ENCODE assay signal across 23 cellular contexts in the genomic region with DNA sequence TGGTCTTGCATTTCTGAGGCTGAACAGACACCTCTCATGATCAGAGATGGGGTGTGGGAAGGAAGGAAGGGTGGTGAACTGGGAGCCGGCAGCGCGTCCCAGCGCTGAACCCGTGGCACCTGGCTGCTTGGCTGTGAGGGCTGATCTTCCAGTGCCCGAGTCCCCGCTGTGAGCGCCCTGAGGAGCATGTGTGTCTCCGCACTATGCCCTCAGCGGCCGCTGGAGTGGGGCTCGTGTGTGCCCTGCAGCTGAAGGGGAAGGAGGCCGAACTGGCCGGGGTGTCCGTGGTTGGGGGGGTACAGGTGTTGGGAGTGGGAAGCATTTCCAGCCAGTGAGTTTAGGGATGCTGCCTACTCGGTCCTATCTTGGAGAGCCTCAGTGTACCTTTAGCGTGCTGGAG.
"Had no signal": no experiment of that assay in that cellular context is flagged by ENCODE, and none has a peak within 500 bp of the region (broad histone marks: within the 10 kb centered on the region; RNA-seq: fewer than 3 reads in every experiment).

No MANE protein-coding gene starts in this region.

- H3K9me3 ChIP-seq: Peyer's patch, SJCRH30 had no signal

- DNase-seq: activated CD4-positive, alpha-beta T cell treated with anti-CD3 and anti-CD28 coated beads for 1 hour; activated CD4-positive, alpha-beta T cell treated with anti-CD3 and anti-CD28 coated beads, Interleukin-2, amount 10 ng/mL, durations not matched to agents 24 days and 14 days; activated CD4-positive, alpha-beta T cell treated with anti-CD3 and anti-CD28 coated beads, Interleukin-2, amount 50 U/mL, for 48 hours; activated CD8-positive, alpha-beta memory T cell treated with anti-CD3 and anti-CD28 coated beads, Interleukin-2, amount 10 ng/mL, durations not matched to agents 7 days and 5 days; activated gamma-delta T cell; activated naive CD4-positive, alpha-beta T cell treated with anti-CD3 and anti-CD28 coated beads, Interleukin-2, amount 10 ng/mL, durations not matched to agents 7 days and 5 days; activated naive CD8-positive, alpha-beta T cell treated with anti-CD3 and anti-CD28 coated beads for 36 hours; activated T-cell treated with anti-CD3 and anti-CD28 coated beads, Interleukin-2, amount 50 U/mL, for 24 hours; brain microvascular endothelial cell; Karpas-422; MM.1S; NCI-H1105; NCI-H1436; Peyer's patch; Right ventricle myocardium superior; SJCRH30; T-helper 9 cell had no signal

- H3K4me3 ChIP-seq: cardiac muscle cell, Peyer's patch, SJCRH30 had no signal

- H3K4me1 ChIP-seq: SJCRH30 had no signal

- H3K27me3 ChIP-seq: brain microvascular endothelial cell, cardiac muscle cell, Peyer's patch, SJCRH30 had no signal

- H3K36me3 ChIP-seq: brain microvascular endothelial cell, cardiac muscle cell, Peyer's patch, SJCRH30 had no signal

- H3K27me3 Mint-ChIP-seq: activated CD4-positive, alpha-beta T cell treated with anti-CD3 and anti-CD28 coated beads, Interleukin-2, amount 10 ng/mL, durations not matched to agents 24 days and 14 days; activated naive CD4-positive, alpha-beta T cell treated with anti-CD3 and anti-CD28 coated beads, Interleukin-2, amount 10 ng/mL, durations not matched to agents 7 days and 5 days; activated naive CD8-positive, alpha-beta T cell treated with anti-CD3 and anti-CD28 coated beads for 36 hours; activated T-cell treated with anti-CD3 and anti-CD28 coated beads, Interleukin-2, amount 50 U/mL, for 24 hours had no signal

- H3K27ac ChIP-seq: brain microvascular endothelial cell, cardiac muscle cell, Peyer's patch, RWPE1, SJCRH30 had no signal

- ATAC-seq: activated CD8-positive, alpha-beta memory T cell treated with anti-CD3 and anti-CD28 coated beads, Interleukin-2, amount 10 ng/mL, durations not matched to agents 7 days and 5 days; SK-N-SH treated with all-trans-retinoic acid at 6 μM for 48 hours; WTC11 had no signal

- H3K4me3 Mint-ChIP-seq: activated CD4-positive, alpha-beta T cell treated with anti-CD3 and anti-CD28 coated beads, Interleukin-2, amount 10 ng/mL, durations not matched to agents 24 days and 14 days; activated CD8-positive, alpha-beta memory T cell treated with anti-CD3 and anti-CD28 coated beads, Interleukin-2, amount 10 ng/mL, durations not matched to agents 7 days and 5 days; activated naive CD4-positive, alpha-beta T cell treated with anti-CD3 and anti-CD28 coated beads, Interleukin-2, amount 10 ng/mL, durations not matched to agents 7 days and 5 days; activated naive CD8-positive, alpha-beta T cell treated with anti-CD3 and anti-CD28 coated beads for 36 hours; activated T-cell treated with anti-CD3 and anti-CD28 coated beads, Interleukin-2, amount 50 U/mL, for 24 hours; activated T-helper 1 cell treated with anti-CD3 and anti-CD28 coated beads, Interleukin-12 subunit alpha, Interleukin-12 subunit beta, Interleukin-2, Interleukin-4 antibody, amounts not matched to agents 30 ng/mL and 10 ng/mL and 1 ng/mL, durations not matched to agents 14 hours and 24 hours and 36 hours; T-helper 1 cell treated with Interleukin-12 subunit alpha and Interleukin-12 subunit beta and Interleukin-4 antibody, amounts not matched to agents 30 μg/mL and 1 μg/mL, for 36 hours; WTC11 had no signal

- H3K36me3 Mint-ChIP-seq: WTC11 had no signal

- H3K27ac Mint-ChIP-seq: activated CD4-positive, alpha-beta T cell treated with anti-CD3 and anti-CD28 coated beads, Interleukin-2, amount 10 ng/mL, durations not matched to agents 24 days and 14 days; activated CD8-positive, alpha-beta memory T cell treated with anti-CD3 and anti-CD28 coated beads, Interleukin-2, amount 10 ng/mL, durations not matched to agents 7 days and 5 days; activated naive CD4-positive, alpha-beta T cell treated with anti-CD3 and anti-CD28 coated beads, Interleukin-2, amount 10 ng/mL, durations not matched to agents 7 days and 5 days; activated naive CD8-positive, alpha-beta T cell treated with anti-CD3 and anti-CD28 coated beads for 36 hours; activated T-cell treated with anti-CD3 and anti-CD28 coated beads, Interleukin-2, amount 50 U/mL, for 24 hours; activated T-helper 1 cell treated with anti-CD3 and anti-CD28 coated beads, Interleukin-12 subunit alpha, Interleukin-12 subunit beta, Interleukin-2, Interleukin-4 antibody, amounts not matched to agents 30 ng/mL and 10 ng/mL and 1 ng/mL, durations not matched to agents 14 hours and 24 hours and 36 hours; T-helper 1 cell treated with Interleukin-12 subunit alpha and Interleukin-12 subunit beta and Interleukin-4 antibody, amounts not matched to agents 30 μg/mL and 1 μg/mL, for 36 hours; WTC11 had no signal

- H3K9me3 Mint-ChIP-seq: activated CD4-positive, alpha-beta T cell treated with anti-CD3 and anti-CD28 coated beads, Interleukin-2, amount 10 ng/mL, durations not matched to agents 24 days and 14 days had no signal
